In the genomic region with DNA sequence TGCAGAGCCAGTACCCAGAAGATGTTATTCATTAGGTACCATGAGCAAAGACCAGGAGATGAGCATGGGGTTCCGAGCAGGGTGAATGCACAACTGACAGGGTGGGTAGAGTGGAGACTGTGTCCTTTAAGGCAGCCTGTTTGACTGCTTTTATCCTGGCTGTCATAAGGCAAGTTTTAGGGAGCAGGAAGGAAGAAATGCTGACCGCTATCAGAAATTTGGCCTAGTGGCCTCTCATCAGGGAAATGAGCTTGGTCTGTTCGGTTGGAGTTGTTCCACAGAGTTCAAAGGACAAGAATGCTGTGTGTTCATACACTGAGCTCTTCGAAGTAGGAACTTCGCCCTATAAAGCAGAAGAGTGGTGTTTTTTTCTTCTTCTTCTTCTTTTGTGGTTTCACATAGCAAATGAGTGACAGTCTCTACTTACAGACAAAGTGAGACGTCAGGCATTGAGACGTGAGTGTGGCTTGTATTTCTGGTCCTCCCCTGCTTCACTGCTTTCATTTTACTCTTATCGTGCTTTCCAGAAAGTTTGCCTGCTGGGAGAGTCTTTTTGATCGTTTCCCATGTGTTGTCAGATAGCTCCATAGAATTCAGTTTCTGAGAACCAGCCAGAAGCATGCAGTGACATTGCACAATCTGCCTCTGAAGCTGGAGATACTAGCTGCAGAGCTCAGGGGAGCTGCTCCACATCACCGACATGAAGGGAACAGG, we compare ENCODE assay signal across 1 cellular context.
TF ChIP-seq lines count a peak whose summit lies in the region.

A gene with protein sequence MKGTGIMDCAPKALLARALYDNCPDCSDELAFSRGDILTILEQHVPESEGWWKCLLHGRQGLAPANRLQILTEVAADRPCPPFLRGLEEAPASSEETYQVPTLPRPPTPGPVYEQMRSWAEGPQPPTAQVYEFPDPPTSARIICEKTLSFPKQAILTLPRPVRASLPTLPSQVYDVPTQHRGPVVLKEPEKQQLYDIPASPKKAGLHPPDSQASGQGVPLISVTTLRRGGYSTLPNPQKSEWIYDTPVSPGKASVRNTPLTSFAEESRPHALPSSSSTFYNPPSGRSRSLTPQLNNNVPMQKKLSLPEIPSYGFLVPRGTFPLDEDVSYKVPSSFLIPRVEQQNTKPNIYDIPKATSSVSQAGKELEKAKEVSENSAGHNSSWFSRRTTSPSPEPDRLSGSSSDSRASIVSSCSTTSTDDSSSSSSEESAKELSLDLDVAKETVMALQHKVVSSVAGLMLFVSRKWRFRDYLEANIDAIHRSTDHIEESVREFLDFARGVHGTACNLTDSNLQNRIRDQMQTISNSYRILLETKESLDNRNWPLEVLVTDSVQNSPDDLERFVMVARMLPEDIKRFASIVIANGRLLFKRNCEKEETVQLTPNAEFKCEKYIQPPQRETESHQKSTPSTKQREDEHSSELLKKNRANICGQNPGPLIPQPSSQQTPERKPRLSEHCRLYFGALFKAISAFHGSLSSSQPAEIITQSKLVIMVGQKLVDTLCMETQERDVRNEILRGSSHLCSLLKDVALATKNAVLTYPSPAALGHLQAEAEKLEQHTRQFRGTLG (plus strand): TSS at position 502 of the 714 bp plus-strand sequence. CDS start 199 bp downstream, at position 701.

TF ChIP-seq in K562, 482 proteins besides CTCF, POLR2A, EP300 and RAD21 (continues in another document):
- TF ChIP-seq, protein P1, sequence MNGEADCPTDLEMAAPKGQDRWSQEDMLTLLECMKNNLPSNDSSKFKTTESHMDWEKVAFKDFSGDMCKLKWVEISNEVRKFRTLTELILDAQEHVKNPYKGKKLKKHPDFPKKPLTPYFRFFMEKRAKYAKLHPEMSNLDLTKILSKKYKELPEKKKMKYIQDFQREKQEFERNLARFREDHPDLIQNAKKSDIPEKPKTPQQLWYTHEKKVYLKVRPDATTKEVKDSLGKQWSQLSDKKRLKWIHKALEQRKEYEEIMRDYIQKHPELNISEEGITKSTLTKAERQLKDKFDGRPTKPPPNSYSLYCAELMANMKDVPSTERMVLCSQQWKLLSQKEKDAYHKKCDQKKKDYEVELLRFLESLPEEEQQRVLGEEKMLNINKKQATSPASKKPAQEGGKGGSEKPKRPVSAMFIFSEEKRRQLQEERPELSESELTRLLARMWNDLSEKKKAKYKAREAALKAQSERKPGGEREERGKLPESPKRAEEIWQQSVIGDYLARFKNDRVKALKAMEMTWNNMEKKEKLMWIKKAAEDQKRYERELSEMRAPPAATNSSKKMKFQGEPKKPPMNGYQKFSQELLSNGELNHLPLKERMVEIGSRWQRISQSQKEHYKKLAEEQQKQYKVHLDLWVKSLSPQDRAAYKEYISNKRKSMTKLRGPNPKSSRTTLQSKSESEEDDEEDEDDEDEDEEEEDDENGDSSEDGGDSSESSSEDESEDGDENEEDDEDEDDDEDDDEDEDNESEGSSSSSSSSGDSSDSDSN (IDR thresholded peaks at IDR 0.05; ENCODE audit: borderline replicate concordance in 1 of 2, low read depth in 2 of 2, low read length in 2 of 2), result no peak; a peak in 1 of 4 replicates
- no peak for TF ChIP-seq ZC3H8 (IDR thresholded peaks at IDR 0.05)
- TF ChIP-seq PHB2 (IDR thresholded peaks at IDR 0.05; ENCODE audit: low read depth), result peak; percentile 86
- TF ChIP-seq, protein P2, sequence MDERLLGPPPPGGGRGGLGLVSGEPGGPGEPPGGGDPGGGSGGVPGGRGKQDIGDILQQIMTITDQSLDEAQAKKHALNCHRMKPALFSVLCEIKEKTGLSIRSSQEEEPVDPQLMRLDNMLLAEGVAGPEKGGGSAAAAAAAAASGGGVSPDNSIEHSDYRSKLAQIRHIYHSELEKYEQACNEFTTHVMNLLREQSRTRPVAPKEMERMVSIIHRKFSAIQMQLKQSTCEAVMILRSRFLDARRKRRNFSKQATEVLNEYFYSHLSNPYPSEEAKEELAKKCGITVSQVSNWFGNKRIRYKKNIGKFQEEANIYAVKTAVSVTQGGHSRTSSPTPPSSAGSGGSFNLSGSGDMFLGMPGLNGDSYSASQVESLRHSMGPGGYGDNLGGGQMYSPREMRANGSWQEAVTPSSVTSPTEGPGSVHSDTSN (CRISPR knock-in tag; IDR thresholded peaks at IDR 0.05; ENCODE audit: low read depth), result no peak; the same call in 1 of the 2 replicates
- TF ChIP-seq, protein P2 (tag; conservative IDR thresholded peaks at IDR 0.05; ENCODE audit: low read depth), result peak; percentile 88
- TF ChIP-seq, protein P3, sequence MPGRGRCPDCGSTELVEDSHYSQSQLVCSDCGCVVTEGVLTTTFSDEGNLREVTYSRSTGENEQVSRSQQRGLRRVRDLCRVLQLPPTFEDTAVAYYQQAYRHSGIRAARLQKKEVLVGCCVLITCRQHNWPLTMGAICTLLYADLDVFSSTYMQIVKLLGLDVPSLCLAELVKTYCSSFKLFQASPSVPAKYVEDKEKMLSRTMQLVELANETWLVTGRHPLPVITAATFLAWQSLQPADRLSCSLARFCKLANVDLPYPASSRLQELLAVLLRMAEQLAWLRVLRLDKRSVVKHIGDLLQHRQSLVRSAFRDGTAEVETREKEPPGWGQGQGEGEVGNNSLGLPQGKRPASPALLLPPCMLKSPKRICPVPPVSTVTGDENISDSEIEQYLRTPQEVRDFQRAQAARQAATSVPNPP (IDR thresholded peaks at IDR 0.05; ENCODE audit: borderline replicate concordance, insufficient read depth, insufficient read length), result no peak
- TF ChIP-seq, protein P4, sequence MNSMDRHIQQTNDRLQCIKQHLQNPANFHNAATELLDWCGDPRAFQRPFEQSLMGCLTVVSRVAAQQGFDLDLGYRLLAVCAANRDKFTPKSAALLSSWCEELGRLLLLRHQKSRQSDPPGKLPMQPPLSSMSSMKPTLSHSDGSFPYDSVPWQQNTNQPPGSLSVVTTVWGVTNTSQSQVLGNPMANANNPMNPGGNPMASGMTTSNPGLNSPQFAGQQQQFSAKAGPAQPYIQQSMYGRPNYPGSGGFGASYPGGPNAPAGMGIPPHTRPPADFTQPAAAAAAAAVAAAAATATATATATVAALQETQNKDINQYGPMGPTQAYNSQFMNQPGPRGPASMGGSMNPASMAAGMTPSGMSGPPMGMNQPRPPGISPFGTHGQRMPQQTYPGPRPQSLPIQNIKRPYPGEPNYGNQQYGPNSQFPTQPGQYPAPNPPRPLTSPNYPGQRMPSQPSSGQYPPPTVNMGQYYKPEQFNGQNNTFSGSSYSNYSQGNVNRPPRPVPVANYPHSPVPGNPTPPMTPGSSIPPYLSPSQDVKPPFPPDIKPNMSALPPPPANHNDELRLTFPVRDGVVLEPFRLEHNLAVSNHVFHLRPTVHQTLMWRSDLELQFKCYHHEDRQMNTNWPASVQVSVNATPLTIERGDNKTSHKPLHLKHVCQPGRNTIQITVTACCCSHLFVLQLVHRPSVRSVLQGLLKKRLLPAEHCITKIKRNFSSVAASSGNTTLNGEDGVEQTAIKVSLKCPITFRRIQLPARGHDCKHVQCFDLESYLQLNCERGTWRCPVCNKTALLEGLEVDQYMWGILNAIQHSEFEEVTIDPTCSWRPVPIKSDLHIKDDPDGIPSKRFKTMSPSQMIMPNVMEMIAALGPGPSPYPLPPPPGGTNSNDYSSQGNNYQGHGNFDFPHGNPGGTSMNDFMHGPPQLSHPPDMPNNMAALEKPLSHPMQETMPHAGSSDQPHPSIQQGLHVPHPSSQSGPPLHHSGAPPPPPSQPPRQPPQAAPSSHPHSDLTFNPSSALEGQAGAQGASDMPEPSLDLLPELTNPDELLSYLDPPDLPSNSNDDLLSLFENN (IDR thresholded peaks at IDR 0.05; ENCODE audit: low read depth in 2 of 2, low read length in 2 of 2), result peak in 1 of 2 experiments; percentile 93; a peak in 2 of 4 replicates
- TF ChIP-seq, protein P5, sequence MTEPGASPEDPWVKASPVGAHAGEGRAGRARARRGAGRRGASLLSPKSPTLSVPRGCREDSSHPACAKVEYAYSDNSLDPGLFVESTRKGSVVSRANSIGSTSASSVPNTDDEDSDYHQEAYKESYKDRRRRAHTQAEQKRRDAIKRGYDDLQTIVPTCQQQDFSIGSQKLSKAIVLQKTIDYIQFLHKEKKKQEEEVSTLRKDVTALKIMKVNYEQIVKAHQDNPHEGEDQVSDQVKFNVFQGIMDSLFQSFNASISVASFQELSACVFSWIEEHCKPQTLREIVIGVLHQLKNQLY (CRISPR knock-in tag; conservative IDR thresholded peaks at IDR 0.05), result no peak
- peak; percentile 89 for TF ChIP-seq ZNF766 (CRISPR knock-in tag; conservative IDR thresholded peaks at IDR 0.05)
- TF ChIP-seq NFATC3 (IDR thresholded peaks at IDR 0.05), result peak; percentile 90
- TF ChIP-seq, protein P6, sequence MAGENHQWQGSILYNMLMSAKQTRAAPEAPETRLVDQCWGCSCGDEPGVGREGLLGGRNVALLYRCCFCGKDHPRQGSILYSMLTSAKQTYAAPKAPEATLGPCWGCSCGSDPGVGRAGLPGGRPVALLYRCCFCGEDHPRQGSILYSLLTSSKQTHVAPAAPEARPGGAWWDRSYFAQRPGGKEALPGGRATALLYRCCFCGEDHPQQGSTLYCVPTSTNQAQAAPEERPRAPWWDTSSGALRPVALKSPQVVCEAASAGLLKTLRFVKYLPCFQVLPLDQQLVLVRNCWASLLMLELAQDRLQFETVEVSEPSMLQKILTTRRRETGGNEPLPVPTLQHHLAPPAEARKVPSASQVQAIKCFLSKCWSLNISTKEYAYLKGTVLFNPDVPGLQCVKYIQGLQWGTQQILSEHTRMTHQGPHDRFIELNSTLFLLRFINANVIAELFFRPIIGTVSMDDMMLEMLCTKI (IDR thresholded peaks at IDR 0.05; ENCODE audit: partially characterized antibody), result no peak
- TF ChIP-seq DNMT1 (IDR thresholded peaks at IDR 0.05), result no peak
- 0 out of 2 replicates have a peak, but pooled peaks have one; percentile 46 for TF ChIP-seq ZNF431 (CRISPR knock-in tag; IDR thresholded peaks at IDR 0.05)
- TF ChIP-seq GTF2E2 (tag; IDR thresholded peaks at IDR 0.05), result peak; percentile 92
- TF ChIP-seq RBM17 (IDR thresholded peaks at IDR 0.05; ENCODE audit: borderline replicate concordance, low read depth, low read length), result no peak
- TF ChIP-seq CBFB (CRISPR knock-in tag; IDR thresholded peaks at IDR 0.05), result 0 out of 2 replicates have a peak, but pooled peaks have one; percentile 60
- 0 out of 2 replicates have a peak, but pooled peaks have one; percentile 14 for TF ChIP-seq SMAD3 (CRISPR knock-in tag; conservative IDR thresholded peaks at IDR 0.05)
- TF ChIP-seq MYBL2 (IDR thresholded peaks at IDR 0.05; ENCODE audit: low read depth), result no peak; the same call in 1 of the 2 replicates
- TF ChIP-seq MYBL2 (CRISPR knock-in tag; IDR thresholded peaks at IDR 0.05; ENCODE audit: borderline replicate concordance), result no peak
- TF ChIP-seq, protein P7, sequence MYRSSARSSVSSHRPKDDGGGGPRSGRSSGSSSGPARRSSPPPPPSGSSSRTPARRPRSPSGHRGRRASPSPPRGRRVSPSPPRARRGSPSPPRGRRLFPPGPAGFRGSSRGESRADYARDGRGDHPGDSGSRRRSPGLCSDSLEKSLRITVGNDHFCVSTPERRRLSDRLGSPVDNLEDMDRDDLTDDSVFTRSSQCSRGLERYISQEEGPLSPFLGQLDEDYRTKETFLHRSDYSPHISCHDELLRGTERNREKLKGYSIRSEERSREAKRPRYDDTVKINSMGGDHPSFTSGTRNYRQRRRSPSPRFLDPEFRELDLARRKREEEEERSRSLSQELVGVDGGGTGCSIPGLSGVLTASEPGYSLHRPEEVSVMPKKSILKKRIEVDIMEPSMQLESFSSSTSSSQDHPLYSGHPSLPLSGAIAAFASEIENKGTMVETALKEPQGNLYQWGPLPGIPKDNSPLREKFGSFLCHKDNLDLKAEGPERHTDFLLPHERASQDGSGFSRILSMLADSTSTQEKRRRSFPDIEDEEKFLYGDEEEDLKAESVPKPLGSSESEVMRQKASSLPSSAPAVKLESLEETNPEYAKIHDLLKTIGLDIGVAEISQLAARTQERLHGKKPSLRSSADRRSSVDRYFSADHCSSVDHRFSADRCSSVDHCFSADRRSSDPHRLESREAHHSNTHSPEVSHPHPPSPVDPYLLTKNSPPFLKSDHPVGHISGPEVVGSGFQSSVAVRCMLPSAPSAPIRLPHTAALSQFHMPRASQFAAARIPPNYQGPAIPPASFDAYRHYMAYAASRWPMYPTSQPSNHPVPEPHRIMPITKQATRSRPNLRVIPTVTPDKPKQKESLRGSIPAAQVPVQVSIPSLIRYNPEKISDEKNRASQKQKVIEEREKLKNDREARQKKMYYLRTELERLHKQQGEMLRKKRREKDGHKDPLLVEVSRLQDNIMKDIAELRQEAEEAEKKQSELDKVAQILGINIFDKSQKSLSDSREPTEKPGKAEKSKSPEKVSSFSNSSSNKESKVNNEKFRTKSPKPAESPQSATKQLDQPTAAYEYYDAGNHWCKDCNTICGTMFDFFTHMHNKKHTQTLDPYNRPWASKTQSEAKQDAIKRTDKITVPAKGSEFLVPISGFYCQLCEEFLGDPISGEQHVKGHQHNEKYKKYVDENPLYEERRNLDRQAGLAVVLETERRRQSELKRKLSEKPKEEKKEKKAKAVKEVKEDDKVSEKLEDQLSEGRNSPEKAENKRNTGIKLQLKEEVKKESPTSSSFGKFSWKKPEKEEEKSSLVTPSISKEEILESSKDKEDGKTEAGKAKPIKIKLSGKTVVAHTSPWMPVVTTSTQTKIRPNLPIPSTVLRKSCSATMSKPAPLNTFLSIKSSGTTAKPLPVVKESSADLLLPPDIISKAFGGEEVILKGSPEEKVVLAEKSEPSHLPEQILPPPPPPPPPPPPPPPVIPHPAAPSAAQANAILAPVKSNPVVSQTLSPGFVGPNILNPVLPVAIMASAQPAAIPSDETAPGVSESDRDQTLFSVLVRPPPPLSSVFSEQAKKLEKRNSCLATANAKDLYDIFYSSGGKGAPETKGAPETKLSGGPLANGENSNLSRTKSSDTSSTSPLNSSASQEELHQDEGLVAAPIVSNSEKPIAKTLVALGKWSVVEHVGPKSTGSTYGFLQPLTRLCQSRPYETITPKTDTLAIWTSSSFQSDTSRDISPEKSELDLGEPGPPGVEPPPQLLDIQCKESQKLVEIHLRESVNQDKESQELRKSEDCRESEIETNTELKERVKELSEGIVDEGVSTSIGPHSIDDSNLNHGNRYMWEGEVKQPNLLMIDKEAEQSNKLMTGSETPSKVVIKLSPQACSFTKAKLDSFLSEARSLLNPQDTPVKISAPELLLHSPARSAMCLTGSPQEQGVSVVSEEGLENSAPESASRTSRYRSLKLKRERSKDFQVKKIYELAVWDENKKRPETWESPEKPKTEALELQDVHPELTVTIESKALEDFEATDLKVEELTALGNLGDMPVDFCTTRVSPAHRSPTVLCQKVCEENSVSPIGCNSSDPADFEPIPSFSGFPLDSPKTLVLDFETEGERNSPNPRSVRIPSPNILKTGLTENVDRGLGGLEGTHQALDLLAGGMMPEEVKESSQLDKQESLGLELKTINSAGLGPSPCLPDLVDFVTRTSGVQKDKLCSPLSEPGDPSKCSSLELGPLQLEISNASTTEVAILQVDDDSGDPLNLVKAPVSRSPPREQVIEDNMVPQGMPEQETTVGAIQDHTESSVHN (IDR thresholded peaks at IDR 0.05; ENCODE audit: borderline replicate concordance in 1 of 2, low read depth in 1 of 2), result peak in 1 of 2 experiments; percentile 85; a peak in 2 of 4 replicates
- TF ChIP-seq TGIF2 (CRISPR knock-in tag; IDR thresholded peaks at IDR 0.05), result no peak; the same call in 1 of the 2 replicates
- TF ChIP-seq ATF7 (IDR thresholded peaks at IDR 0.05), result peak; percentile 93
- no peak for TF ChIP-seq HMG20B (CRISPR knock-in tag; IDR thresholded peaks at IDR 0.05)
- TF ChIP-seq JUNB (CRISPR knock-in tag; conservative IDR thresholded peaks at IDR 0.05), result no peak
- no peak for TF ChIP-seq HNRNPK (IDR thresholded peaks at IDR 0.05; ENCODE audit: low read depth, low read length, poor library complexity, severe bottlenecking)
- TF ChIP-seq ZNF347 (CRISPR knock-in tag; IDR thresholded peaks at IDR 0.05; ENCODE audit: low read depth), result no peak
- TF ChIP-seq RAD51 (IDR thresholded peaks at IDR 0.05; ENCODE audit: borderline replicate concordance, low read depth), result peak; percentile 38; the same call in 1 of the 2 replicates
